Comparison of ENCODE assay signal across 1 cellular context in genomic region chr19:12782424-12783225, GRCh38.
A peak's percentile ranks its signal among the peaks of the same experiment; 100 is the strongest.
TF ChIP-seq lines count a peak whose summit lies in the region.

No MANE protein-coding gene starts in this region.

TF ChIP-seq in K562, 482 proteins besides CTCF, POLR2A, EP300 and RAD21 (continued from another document and continues in another):
- TF ChIP-seq, protein P1, sequence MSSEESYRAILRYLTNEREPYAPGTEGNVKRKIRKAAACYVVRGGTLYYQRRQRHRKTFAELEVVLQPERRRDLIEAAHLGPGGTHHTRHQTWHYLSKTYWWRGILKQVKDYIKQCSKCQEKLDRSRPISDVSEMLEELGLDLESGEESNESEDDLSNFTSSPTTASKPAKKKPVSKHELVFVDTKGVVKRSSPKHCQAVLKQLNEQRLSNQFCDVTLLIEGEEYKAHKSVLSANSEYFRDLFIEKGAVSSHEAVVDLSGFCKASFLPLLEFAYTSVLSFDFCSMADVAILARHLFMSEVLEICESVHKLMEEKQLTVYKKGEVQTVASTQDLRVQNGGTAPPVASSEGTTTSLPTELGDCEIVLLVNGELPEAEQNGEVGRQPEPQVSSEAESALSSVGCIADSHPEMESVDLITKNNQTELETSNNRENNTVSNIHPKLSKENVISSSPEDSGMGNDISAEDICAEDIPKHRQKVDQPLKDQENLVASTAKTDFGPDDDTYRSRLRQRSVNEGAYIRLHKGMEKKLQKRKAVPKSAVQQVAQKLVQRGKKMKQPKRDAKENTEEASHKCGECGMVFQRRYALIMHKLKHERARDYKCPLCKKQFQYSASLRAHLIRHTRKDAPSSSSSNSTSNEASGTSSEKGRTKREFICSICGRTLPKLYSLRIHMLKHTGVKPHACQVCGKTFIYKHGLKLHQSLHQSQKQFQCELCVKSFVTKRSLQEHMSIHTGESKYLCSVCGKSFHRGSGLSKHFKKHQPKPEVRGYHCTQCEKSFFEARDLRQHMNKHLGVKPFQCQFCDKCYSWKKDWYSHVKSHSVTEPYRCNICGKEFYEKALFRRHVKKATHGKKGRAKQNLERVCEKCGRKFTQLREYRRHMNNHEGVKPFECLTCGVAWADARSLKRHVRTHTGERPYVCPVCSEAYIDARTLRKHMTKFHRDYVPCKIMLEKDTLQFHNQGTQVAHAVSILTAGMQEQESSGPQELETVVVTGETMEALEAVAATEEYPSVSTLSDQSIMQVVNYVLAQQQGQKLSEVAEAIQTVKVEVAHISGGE (CRISPR knock-in tag; IDR thresholded peaks at IDR 0.05): peak in 1 of 3 experiments; percentile 26; a peak in 1 of 6 replicates
- TF ChIP-seq ZSCAN32 (CRISPR knock-in tag; IDR thresholded peaks at IDR 0.05): no peak
- TF ChIP-seq TFAM (CRISPR knock-in tag; conservative IDR thresholded peaks at IDR 0.05): no peak
- TF ChIP-seq SMARCA4 (IDR thresholded peaks at IDR 0.05): peak; percentile 11; the same call in 1 of the 2 replicates
- peak; percentile 60; the same call in 1 of the 2 replicates for TF ChIP-seq FOXM1 (IDR thresholded peaks at IDR 0.05; ENCODE audit: low read depth)
- TF ChIP-seq FOXM1 (CRISPR knock-in tag; IDR thresholded peaks at IDR 0.05; ENCODE audit: low read depth): peak; percentile 91
- peak; percentile 76 to 89; a peak in 2 of 4 replicates for TF ChIP-seq SIN3A (IDR thresholded peaks at IDR 0.05; ENCODE audit: borderline replicate concordance in 2 of 2, control insufficient read depth in 1 of 2, low read depth in 2 of 2, low read length in 2 of 2)
- peak; percentile 21 for TF ChIP-seq CHD4 (IDR thresholded peaks at IDR 0.05; ENCODE audit: insufficient read depth, insufficient replicate concordance, low read depth, low read length, poor library complexity, severe bottlenecking)
- peak; percentile 86 for TF ChIP-seq ESRRA (IDR thresholded peaks at IDR 0.05; ENCODE audit: borderline replicate concordance, low read depth)
- TF ChIP-seq, protein P2, sequence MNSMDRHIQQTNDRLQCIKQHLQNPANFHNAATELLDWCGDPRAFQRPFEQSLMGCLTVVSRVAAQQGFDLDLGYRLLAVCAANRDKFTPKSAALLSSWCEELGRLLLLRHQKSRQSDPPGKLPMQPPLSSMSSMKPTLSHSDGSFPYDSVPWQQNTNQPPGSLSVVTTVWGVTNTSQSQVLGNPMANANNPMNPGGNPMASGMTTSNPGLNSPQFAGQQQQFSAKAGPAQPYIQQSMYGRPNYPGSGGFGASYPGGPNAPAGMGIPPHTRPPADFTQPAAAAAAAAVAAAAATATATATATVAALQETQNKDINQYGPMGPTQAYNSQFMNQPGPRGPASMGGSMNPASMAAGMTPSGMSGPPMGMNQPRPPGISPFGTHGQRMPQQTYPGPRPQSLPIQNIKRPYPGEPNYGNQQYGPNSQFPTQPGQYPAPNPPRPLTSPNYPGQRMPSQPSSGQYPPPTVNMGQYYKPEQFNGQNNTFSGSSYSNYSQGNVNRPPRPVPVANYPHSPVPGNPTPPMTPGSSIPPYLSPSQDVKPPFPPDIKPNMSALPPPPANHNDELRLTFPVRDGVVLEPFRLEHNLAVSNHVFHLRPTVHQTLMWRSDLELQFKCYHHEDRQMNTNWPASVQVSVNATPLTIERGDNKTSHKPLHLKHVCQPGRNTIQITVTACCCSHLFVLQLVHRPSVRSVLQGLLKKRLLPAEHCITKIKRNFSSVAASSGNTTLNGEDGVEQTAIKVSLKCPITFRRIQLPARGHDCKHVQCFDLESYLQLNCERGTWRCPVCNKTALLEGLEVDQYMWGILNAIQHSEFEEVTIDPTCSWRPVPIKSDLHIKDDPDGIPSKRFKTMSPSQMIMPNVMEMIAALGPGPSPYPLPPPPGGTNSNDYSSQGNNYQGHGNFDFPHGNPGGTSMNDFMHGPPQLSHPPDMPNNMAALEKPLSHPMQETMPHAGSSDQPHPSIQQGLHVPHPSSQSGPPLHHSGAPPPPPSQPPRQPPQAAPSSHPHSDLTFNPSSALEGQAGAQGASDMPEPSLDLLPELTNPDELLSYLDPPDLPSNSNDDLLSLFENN (IDR thresholded peaks at IDR 0.05; ENCODE audit: low read depth in 2 of 2, low read length in 2 of 2): 0 out of 4 replicates have a peak, but pooled peaks of 1 of the 2 experiments have one; percentile 40
- TF ChIP-seq BRD9 (IDR thresholded peaks at IDR 0.05; ENCODE audit: low read depth, partially characterized antibody): no peak
- TF ChIP-seq BHLHE40 (IDR thresholded peaks at IDR 0.05; ENCODE audit: low read length): peak; percentile 82
- TF ChIP-seq, protein P3, sequence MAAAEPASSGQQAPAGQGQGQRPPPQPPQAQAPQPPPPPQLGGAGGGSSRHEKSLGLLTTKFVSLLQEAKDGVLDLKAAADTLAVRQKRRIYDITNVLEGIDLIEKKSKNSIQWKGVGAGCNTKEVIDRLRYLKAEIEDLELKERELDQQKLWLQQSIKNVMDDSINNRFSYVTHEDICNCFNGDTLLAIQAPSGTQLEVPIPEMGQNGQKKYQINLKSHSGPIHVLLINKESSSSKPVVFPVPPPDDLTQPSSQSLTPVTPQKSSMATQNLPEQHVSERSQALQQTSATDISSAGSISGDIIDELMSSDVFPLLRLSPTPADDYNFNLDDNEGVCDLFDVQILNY (CRISPR knock-in tag; IDR thresholded peaks at IDR 0.05): peak; percentile 75; the same call in 1 of the 2 replicates
- TF ChIP-seq, protein P4, sequence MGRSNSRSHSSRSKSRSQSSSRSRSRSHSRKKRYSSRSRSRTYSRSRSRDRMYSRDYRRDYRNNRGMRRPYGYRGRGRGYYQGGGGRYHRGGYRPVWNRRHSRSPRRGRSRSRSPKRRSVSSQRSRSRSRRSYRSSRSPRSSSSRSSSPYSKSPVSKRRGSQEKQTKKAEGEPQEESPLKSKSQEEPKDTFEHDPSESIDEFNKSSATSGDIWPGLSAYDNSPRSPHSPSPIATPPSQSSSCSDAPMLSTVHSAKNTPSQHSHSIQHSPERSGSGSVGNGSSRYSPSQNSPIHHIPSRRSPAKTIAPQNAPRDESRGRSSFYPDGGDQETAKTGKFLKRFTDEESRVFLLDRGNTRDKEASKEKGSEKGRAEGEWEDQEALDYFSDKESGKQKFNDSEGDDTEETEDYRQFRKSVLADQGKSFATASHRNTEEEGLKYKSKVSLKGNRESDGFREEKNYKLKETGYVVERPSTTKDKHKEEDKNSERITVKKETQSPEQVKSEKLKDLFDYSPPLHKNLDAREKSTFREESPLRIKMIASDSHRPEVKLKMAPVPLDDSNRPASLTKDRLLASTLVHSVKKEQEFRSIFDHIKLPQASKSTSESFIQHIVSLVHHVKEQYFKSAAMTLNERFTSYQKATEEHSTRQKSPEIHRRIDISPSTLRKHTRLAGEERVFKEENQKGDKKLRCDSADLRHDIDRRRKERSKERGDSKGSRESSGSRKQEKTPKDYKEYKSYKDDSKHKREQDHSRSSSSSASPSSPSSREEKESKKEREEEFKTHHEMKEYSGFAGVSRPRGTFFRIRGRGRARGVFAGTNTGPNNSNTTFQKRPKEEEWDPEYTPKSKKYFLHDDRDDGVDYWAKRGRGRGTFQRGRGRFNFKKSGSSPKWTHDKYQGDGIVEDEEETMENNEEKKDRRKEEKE (IDR thresholded peaks at IDR 0.05; ENCODE audit: borderline replicate concordance in 1 of 2, control insufficient read depth in 1 of 2, low read depth in 2 of 2, low read length in 1 of 2): peak in 1 of 2 experiments; percentile 67; a peak in 1 of 4 replicates
- TF ChIP-seq ARNT (IDR thresholded peaks at IDR 0.05): no peak
- TF ChIP-seq TBL1XR1 (IDR thresholded peaks at IDR 0.05; ENCODE audit: low read length in 2 of 2): peak in 1 of 2 experiments; percentile 11; a peak in 1 of 4 replicates
- no peak for TF ChIP-seq TSC22D4 (tag; IDR thresholded peaks at IDR 0.05)
- no peak for TF ChIP-seq ZSCAN29 (IDR thresholded peaks at IDR 0.05)
- TF ChIP-seq SMAD2 (IDR thresholded peaks at IDR 0.05; ENCODE audit: low read depth, low read length): no peak
- no peak; the same call in 1 of the 2 replicates for TF ChIP-seq NR2C2 (CRISPR knock-in tag; IDR thresholded peaks at IDR 0.05)
- TF ChIP-seq NR2C2 (tag; IDR thresholded peaks at IDR 0.05): peak; percentile 83
- peak in 1 of 3 experiments; percentile 29 for TF ChIP-seq YY1 (IDR thresholded peaks at IDR 0.05; ENCODE audit: borderline replicate concordance in 1 of 3, control insufficient read depth in 1 of 3, extremely low read depth in 1 of 3, insufficient read depth in 3 of 3, insufficient read length in 1 of 3, insufficient replicate concordance in 2 of 3, low read depth in 1 of 3, low read length in 2 of 3)
- peak; percentile 71 for TF ChIP-seq GABPB1 (CRISPR knock-in tag; IDR thresholded peaks at IDR 0.05)
- TF ChIP-seq E2F6 (IDR thresholded peaks at IDR 0.05; ENCODE audit: borderline replicate concordance in 1 of 2, extremely low read depth in 1 of 2, insufficient read depth in 1 of 2, insufficient read length in 1 of 2, low read depth in 1 of 2, low read length in 1 of 2, poor library complexity in 1 of 2, severe bottlenecking in 1 of 2): peak; percentile 78 to 89
- peak; percentile 54; the same call in 1 of the 2 replicates for TF ChIP-seq THAP12 (CRISPR knock-in tag; IDR thresholded peaks at IDR 0.05)
- TF ChIP-seq KDM2B (CRISPR knock-in tag; IDR thresholded peaks at IDR 0.05): peak; percentile 49; the same call in 1 of the 2 replicates
- peak in 1 of 2 experiments; percentile 13; a peak in 1 of 4 replicates for TF ChIP-seq FOXA3 (CRISPR knock-in tag; conservative IDR thresholded peaks at IDR 0.05 in 1 of 2, IDR thresholded peaks at IDR 0.05 in 1 of 2)
- peak; percentile 80 for TF ChIP-seq ATF3 (IDR thresholded peaks at IDR 0.05)
- 0 out of 2 replicates have a peak, but pooled peaks have one; percentile 42 for TF ChIP-seq ATF3 (CRISPR knock-in tag; conservative IDR thresholded peaks at IDR 0.05)
- no peak for TF ChIP-seq RNF219 (CRISPR knock-in tag; IDR thresholded peaks at IDR 0.05)
- TF ChIP-seq, protein P5, sequence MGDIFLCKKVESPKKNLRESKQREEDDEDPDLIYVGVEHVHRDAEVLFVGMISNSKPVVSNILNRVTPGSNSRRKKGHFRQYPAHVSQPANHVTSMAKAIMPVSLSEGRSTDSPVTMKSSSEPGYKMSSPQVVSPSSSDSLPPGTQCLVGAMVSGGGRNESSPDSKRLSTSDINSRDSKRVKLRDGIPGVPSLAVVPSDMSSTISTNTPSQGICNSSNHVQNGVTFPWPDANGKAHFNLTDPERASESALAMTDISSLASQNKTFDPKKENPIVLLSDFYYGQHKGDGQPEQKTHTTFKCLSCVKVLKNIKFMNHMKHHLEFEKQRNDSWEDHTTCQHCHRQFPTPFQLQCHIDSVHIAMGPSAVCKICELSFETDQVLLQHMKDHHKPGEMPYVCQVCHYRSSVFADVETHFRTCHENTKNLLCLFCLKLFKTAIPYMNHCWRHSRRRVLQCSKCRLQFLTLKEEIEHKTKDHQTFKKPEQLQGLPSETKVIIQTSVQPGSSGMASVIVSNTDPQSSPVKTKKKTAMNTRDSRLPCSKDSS (IDR thresholded peaks at IDR 0.05; ENCODE audit: low read depth, partially characterized antibody): no peak
- 0 out of 2 replicates have a peak, but pooled peaks have one; percentile 38 for TF ChIP-seq RNF2 (IDR thresholded peaks at IDR 0.05)
- peak; percentile 62 for TF ChIP-seq HNRNPLL (IDR thresholded peaks at IDR 0.05; ENCODE audit: low read depth, low read length, poor library complexity, severe bottlenecking)
- no peak for TF ChIP-seq GATA2 (CRISPR knock-in tag; IDR thresholded peaks at IDR 0.05)
- 0 out of 2 replicates have a peak, but pooled peaks have one; percentile 36 for TF ChIP-seq SIN3B (IDR thresholded peaks at IDR 0.05; ENCODE audit: low read depth)
- TF ChIP-seq ZNF263 (CRISPR knock-in tag; IDR thresholded peaks at IDR 0.05; ENCODE audit: borderline replicate concordance): no peak
